Comparison of ENCODE assay signal across 8 cellular contexts in genomic region chr17:68354310-68354709, GRCh38.
A peak's percentile ranks its signal among the peaks of the same experiment; 100 is the strongest.
DNase-seq lines count a peak whose midpoint lies in the region; ATAC-seq and TF ChIP-seq lines count a peak whose summit lies in the region.
"Not testable (repeated sequence)": the region's sequence is repeated elsewhere in the genome, so short reads cannot be mapped to it uniquely, and the experiment has no call there.

No MANE protein-coding gene starts in this region.

- peaks cover 75% of the 10 kb centered on the region for H3K4me1 Mint-ChIP-seq in CD4-positive, alpha-beta T cell (ENCODE audit: low read depth)
- peaks cover 83% of the 10 kb centered on the region for H3K4me1 Mint-ChIP-seq in activated CD8-positive, alpha-beta T cell treated with anti-CD3 and anti-CD28 coated beads, Interleukin-2, amount 10 ng/mL, durations not matched to agents 7 days and 5 days (ENCODE audit: low read depth)
- peaks cover 11% of the 10 kb centered on the region for H3K4me1 Mint-ChIP-seq in chondrocyte (ENCODE audit: low read depth)
- peaks cover 45 to 84% (median 76%) of the 10 kb centered on the region in 7 donors for H3K4me1 Mint-ChIP-seq in naive thymus-derived CD4-positive, alpha-beta T cell

- H3K79me2 ChIP-seq in HCT116 (ENCODE audit: insufficient read depth, low read length); PC-9 (ENCODE audit: low read depth): not testable (repeated sequence)

- not testable (repeated sequence) for H3K4me3 ChIP-seq in HCT116 (replicated peaks in 1 of 2; ENCODE audit: low read depth in 1 of 2, low read length in 2 of 2); PC-9; fibroblast of the aortic adventitia (ENCODE audit: low read depth, low read length); naive thymus-derived CD4-positive, alpha-beta T cell (ENCODE audit: low read length)

- not testable (repeated sequence) for H2AFZ ChIP-seq in HCT116 (ENCODE audit: low read depth, low read length, poor library complexity, severe bottlenecking)
- 0 out of 2 replicates have a peak overlapping the region, but pooled peaks have one; percentile 23 for H2AFZ ChIP-seq in PC-9

- RAD21 ChIA-PET in HCT116 (lab: Charles Lee; ENCODE audit: low non-redundant PET in 1 of 2, low total read pairs in 2 of 2, uncharacterized antibody in 2 of 2, unreplicated experiment in 2 of 2) = not testable (repeated sequence)

- ATAC-seq in CD4-positive, alpha-beta T cell (ENCODE audit: poor library complexity); activated CD8-positive, alpha-beta T cell treated with anti-CD3 and anti-CD28 coated beads, Interleukin-2, amount 10 ng/mL, durations not matched to agents 7 days and 5 days; naive thymus-derived CD4-positive, alpha-beta T cell: not testable (repeated sequence)
- peak; percentile 38; the same call in 1 of the 2 replicates for ATAC-seq in HCT116

- H3K4me1 ChIP-seq in HCT116 (ENCODE audit: control insufficient read depth in 1 of 2, insufficient read depth in 2 of 2, low read length in 2 of 2) (peaks cover 28 to 50% of the 10 kb centered on the region in 2 experiments), PC-9 (replicated peaks; ENCODE audit: insufficient read depth) (peaks cover 41% of the 10 kb centered on the region)
- H3K4me1 ChIP-seq in naive thymus-derived CD4-positive, alpha-beta T cell (ENCODE audit: control insufficient read depth in 2 of 2, insufficient read depth in 2 of 2, low read length in 2 of 2) = peaks cover 68 to 70% of the 10 kb centered on the region in 2 donors

- H3F3A ChIP-seq in PC-9 (ENCODE audit: insufficient read depth, low read depth) = peaks cover 37% of the 10 kb centered on the region

- H3K9me3 Mint-ChIP-seq in CD4-positive, alpha-beta T cell; activated CD8-positive, alpha-beta T cell treated with anti-CD3 and anti-CD28 coated beads, Interleukin-2, amount 10 ng/mL, durations not matched to agents 7 days and 5 days (ENCODE audit: insufficient read depth); chondrocyte (ENCODE audit: low read depth); naive thymus-derived CD4-positive, alpha-beta T cell: not testable (repeated sequence)

- H3K4me3 Mint-ChIP-seq in CD4-positive, alpha-beta T cell = peak overlapping the region; percentile 40
- H3K4me3 Mint-ChIP-seq in activated CD8-positive, alpha-beta T cell treated with anti-CD3 and anti-CD28 coated beads, Interleukin-2, amount 10 ng/mL, durations not matched to agents 7 days and 5 days; chondrocyte (ENCODE audit: unreplicated experiment): not testable (repeated sequence)
- H3K4me3 Mint-ChIP-seq in naive thymus-derived CD4-positive, alpha-beta T cell = peak overlapping the region in 3 of 10 donors; percentile 17 to 27 (median 22)

- not testable (repeated sequence) for H3K9me3 ChIP-seq in CD4-positive, alpha-beta T cell (ENCODE audit: control insufficient read depth, low read length); HCT116 (ENCODE audit: control insufficient read depth in 1 of 2, insufficient read depth in 1 of 2, low read depth in 1 of 2, low read length in 2 of 2); PC-9 (ENCODE audit: insufficient read depth, low read depth); naive thymus-derived CD4-positive, alpha-beta T cell (ENCODE audit: control insufficient read depth in 2 of 3, low read length in 3 of 3)

- H3K27ac Mint-ChIP-seq in CD4-positive, alpha-beta T cell = not testable (repeated sequence)
- H3K27ac Mint-ChIP-seq in activated CD8-positive, alpha-beta T cell treated with anti-CD3 and anti-CD28 coated beads, Interleukin-2, amount 10 ng/mL, durations not matched to agents 7 days and 5 days = peak overlapping the region; percentile 26
- peak overlapping the region; percentile 79 for H3K27ac Mint-ChIP-seq in chondrocyte (ENCODE audit: unreplicated experiment)
- peak overlapping the region in 5 of 9 donors; percentile 4 to 61 (median 12) for H3K27ac Mint-ChIP-seq in naive thymus-derived CD4-positive, alpha-beta T cell

- not testable (repeated sequence) for TF ChIP-seq CTCF in CD4-positive, alpha-beta T cell (IDR thresholded peaks at IDR 0.05); HCT116 (IDR thresholded peaks at IDR 0.05 in 2 of 3, conservative IDR thresholded peaks at IDR 0.05 in 1 of 3; ENCODE audit: borderline replicate concordance in 1 of 3, insufficient read depth in 1 of 3, low read depth in 2 of 3, low read length in 2 of 3); PC-9 (conservative IDR thresholded peaks at IDR 0.05); chondrocyte (IDR thresholded peaks at IDR 0.05); fibroblast of the aortic adventitia (IDR thresholded peaks at IDR 0.05; ENCODE audit: insufficient read depth, low read length)

- DNase-seq in A172 (ENCODE audit: low spot score) (peak; percentile 56), PC-9 (peak in 1 of 2 experiments; percentile 84), fibroblast of the aortic adventitia (ENCODE audit: low read depth) (peak; percentile 61)
- DNase-seq in CD4-positive, alpha-beta T cell; HCT116 (ENCODE audit: low read depth, low spot score); activated CD8-positive, alpha-beta T cell treated with anti-CD3 and anti-CD28 coated beads, Interleukin-2, amount 10 ng/mL, durations not matched to agents 7 days and 5 days; chondrocyte (ENCODE audit: low spot score); naive thymus-derived CD4-positive, alpha-beta T cell: not testable (repeated sequence)

- H3K9me2 ChIP-seq in HCT116 (ENCODE audit: insufficient read depth); PC-9 (ENCODE audit: insufficient read depth): not testable (repeated sequence)

- TF ChIP-seq POLR2A in HCT116 (IDR thresholded peaks at IDR 0.05; ENCODE audit: borderline replicate concordance, extremely low read depth, insufficient read depth, insufficient read length) = not testable (repeated sequence)

- not testable (repeated sequence) for TF ChIP-seq RAD21 in HCT116 (IDR thresholded peaks at IDR 0.05; ENCODE audit: low read depth)

- not testable (repeated sequence) for H3K36me3 Mint-ChIP-seq in CD4-positive, alpha-beta T cell (ENCODE audit: low read depth); chondrocyte (ENCODE audit: low read depth)
- peaks cover 27% of the 10 kb centered on the region for H3K36me3 Mint-ChIP-seq in activated CD8-positive, alpha-beta T cell treated with anti-CD3 and anti-CD28 coated beads, Interleukin-2, amount 10 ng/mL, durations not matched to agents 7 days and 5 days (ENCODE audit: low read depth)
- H3K36me3 Mint-ChIP-seq in naive thymus-derived CD4-positive, alpha-beta T cell = peaks cover 0 to 15% (median 0%) of the 10 kb centered on the region in 5 donors

- H4K20me1 ChIP-seq in HCT116 (ENCODE audit: insufficient read depth); PC-9 (ENCODE audit: insufficient read depth): not testable (repeated sequence)

- H3K36me3 ChIP-seq in HCT116 (ENCODE audit: control insufficient read depth in 1 of 2, insufficient read depth in 2 of 2, low read length in 2 of 2); PC-9 (ENCODE audit: low read depth); naive thymus-derived CD4-positive, alpha-beta T cell (ENCODE audit: control insufficient read depth in 2 of 3, insufficient read depth in 3 of 3, low read length in 3 of 3): not testable (repeated sequence)

- CTCF ChIA-PET in CD4-positive, alpha-beta T cell (lab: Charles Lee) = interaction anchor here (0.8 to 1.3 kb wide), 3 partner anchors 10 to 182 kb away, joined by 3 to 4 read pairs (median 4); no protein-coding TSS in a partner anchor
- CTCF ChIA-PET in HCT116 (lab: Charles Lee) = interaction anchor here (0.6 kb wide), 1 partner anchor 103 kb away, joined by 3 read pairs; no protein-coding TSS in a partner anchor
- CTCF ChIA-PET in PC-9 (lab: Charles Lee) = interaction anchor here (1.2 to 1.8 kb wide), 2 partner anchors 45 to 104 kb away, joined by 4 to 8 read pairs; no protein-coding TSS in a partner anchor
- CTCF ChIA-PET in activated CD8-positive, alpha-beta T cell treated with anti-CD3 and anti-CD28 coated beads, Interleukin-2, amount 10 ng/mL, durations not matched to agents 7 days and 5 days (lab: Charles Lee) = interaction anchor here (1.0 to 5.5 kb wide), 10 partner anchors 9 to 105 kb away, joined by 3 to 35 read pairs (median 4); no protein-coding TSS in a partner anchor
- CTCF ChIA-PET in naive thymus-derived CD4-positive, alpha-beta T cell (lab: Charles Lee) = interaction anchor here (0.9 kb wide), 1 partner anchor 90 kb away, joined by 3 read pairs; no protein-coding TSS in a partner anchor

- not testable (repeated sequence) for BruUV-seq in HCT116 (replicated peaks; lab: Mats Ljungman, UMichigan); PC-9 (replicated peaks; lab: Mats Ljungman, UMichigan)

- POLR2A ChIA-PET in CD4-positive, alpha-beta T cell (lab: Charles Lee) = interaction anchor here (1.3 to 7.5 kb wide), 4 partner anchors 8 to 96 kb away, joined by 3 to 94 read pairs (median 20); partner anchors contain the start of genes ARSG and SLC16A6
- POLR2A ChIA-PET in HCT116 (lab: Charles Lee) = not testable (repeated sequence)
- POLR2A ChIA-PET in PC-9 (lab: Charles Lee; ENCODE audit: unreplicated experiment) = interaction anchor here (0.7 to 1.5 kb wide), 2 partner anchors 30 to 44 kb away, joined by 4 to 24 read pairs; no protein-coding TSS in a partner anchor
- POLR2A ChIA-PET in activated CD8-positive, alpha-beta T cell treated with anti-CD3 and anti-CD28 coated beads, Interleukin-2, amount 10 ng/mL, durations not matched to agents 7 days and 5 days (lab: Charles Lee) = interaction anchor here (1.1 to 3.1 kb wide), 2 partner anchors 57 to 62 kb away, joined by 3 to 14 read pairs; partner anchors contain the start of genes ARSG and SLC16A6
- POLR2A ChIA-PET in naive thymus-derived CD4-positive, alpha-beta T cell (lab: Charles Lee) = interaction anchor here (0.6 to 6.5 kb wide), 8 partner anchors 25 to 174 kb away, joined by 3 to 84 read pairs (median 4); partner anchors contain the start of genes ARSG and SLC16A6

- H3K27ac ChIP-seq in CD4-positive, alpha-beta T cell (ENCODE audit: low read depth, low read length); naive thymus-derived CD4-positive, alpha-beta T cell (ENCODE audit: low read depth, low read length): not testable (repeated sequence)
- H3K27ac ChIP-seq in HCT116 (ENCODE audit: low read depth, low read length) (peak overlapping the region; percentile 36; the same call in 1 of the 2 replicates), PC-9 (peak overlapping the region; percentile 97)

- not testable (repeated sequence) for H3K27me3 ChIP-seq in CD4-positive, alpha-beta T cell (ENCODE audit: control insufficient read depth, insufficient read depth, low read length); HCT116 (ENCODE audit: insufficient read depth, low read length); PC-9 (ENCODE audit: insufficient read depth, low read depth); naive thymus-derived CD4-positive, alpha-beta T cell (ENCODE audit: control insufficient read depth in 2 of 2, insufficient read depth in 2 of 2, low read length in 2 of 2)

- not testable (repeated sequence) for H3K27me3 Mint-ChIP-seq in CD4-positive, alpha-beta T cell; activated CD8-positive, alpha-beta T cell treated with anti-CD3 and anti-CD28 coated beads, Interleukin-2, amount 10 ng/mL, durations not matched to agents 7 days and 5 days (ENCODE audit: low read depth); chondrocyte (ENCODE audit: low read depth); naive thymus-derived CD4-positive, alpha-beta T cell

- not testable (repeated sequence) for H3K9ac ChIP-seq in HCT116 (ENCODE audit: low read length)

- peak overlapping the region; percentile 44 for H3K4me2 ChIP-seq in HCT116 (ENCODE audit: low read length)
- H3K4me2 ChIP-seq in PC-9 = peak overlapping the region; percentile 38

- intact Hi-C loops in CD4-positive, alpha-beta T cell (cut with DNase I, micrococcal nuclease); HCT116 (cut with micrococcal nuclease): not testable (repeated sequence)
- intact Hi-C loops in PC-9 (cut with micrococcal nuclease; ENCODE audit: unreplicated experiment) = loop anchor here (1.0 to 10.0 kb wide), 3 partner anchors 24 to 60 kb away; partner anchors contain the start of genes ARSG and SLC16A6
- intact Hi-C loops in naive thymus-derived CD4-positive, alpha-beta T cell (cut with micrococcal nuclease) = loop anchor here in 1 of 2 donors (10.0 kb wide), 1 partner anchor 150 kb away; no protein-coding TSS in a partner anchor
